In the genomic region with DNA sequence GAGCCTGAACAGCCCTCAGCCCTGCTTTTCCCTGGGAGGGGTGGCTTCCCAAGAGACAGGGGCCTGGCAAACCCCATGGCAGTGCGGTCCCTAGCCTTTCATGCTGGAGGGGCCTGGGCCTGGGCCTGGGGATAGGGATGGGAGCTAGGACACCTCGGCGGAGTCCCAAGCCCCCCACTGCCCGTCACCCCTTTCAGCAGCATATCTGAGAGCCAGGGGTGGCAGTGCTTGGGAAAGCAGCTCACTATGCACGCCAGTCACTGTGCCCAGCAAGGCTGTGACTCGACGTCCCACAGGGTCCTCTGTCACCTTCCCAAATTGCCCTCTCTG, we compare ENCODE assay signal across 30 cellular contexts. TPM values are rescaled to one million over a fixed set of nuclear protein-coding genes. Genes with fewer than 3 reads are reported as not detected.
"Had no signal": no experiment of that assay in that cellular context is flagged by ENCODE, and none has a peak within 500 bp of the region (broad histone marks: within the 10 kb centered on the region; RNA-seq: fewer than 3 reads in every experiment).

No MANE protein-coding gene starts in this region.

- H3K27me3 Mint-ChIP-seq: activated naive CD8-positive, alpha-beta T cell had no signal

- H3K27me3 ChIP-seq: body of pancreas, colonic mucosa, heart left ventricle, left lung, neutrophil, right lobe of liver, transverse colon had no signal

- H3K36me3 ChIP-seq: colonic mucosa, heart left ventricle, left lung, lower lobe of right lung, neutrophil, right lobe of liver, transverse colon had no signal

- H3K9me3 ChIP-seq: body of pancreas, colonic mucosa, heart left ventricle, left lung, lower lobe of right lung, mucosa of descending colon, neutrophil, right lobe of liver, transverse colon had no signal

- H3K9me3 Mint-ChIP-seq: nephron had no signal

- DNase-seq: activated CD4-positive, alpha-beta T cell treated with anti-CD3 and anti-CD28 coated beads for 48 hours; activated CD4-positive, alpha-beta T cell treated with anti-CD3 and anti-CD28 coated beads, Interleukin-2, amount 50 U/mL, for 48 hours; activated CD8-positive, alpha-beta memory T cell treated with anti-CD3 and anti-CD28 coated beads for 24 hours; activated effector memory CD4-positive, alpha-beta T cell treated with Interleukin-2 at 50 U/mL for 16 hours; activated naive CD4-positive, alpha-beta T cell treated with Interleukin-2 at 50 U/mL for 16 hours; body of pancreas; cerebellar nuclear complex; colonic mucosa; effector CD8-positive, alpha-beta T cell; lower lobe of right lung; mesendoderm; mucosa of descending colon; right lobe of liver; stimulated activated CD4-positive, alpha-beta T cell treated with anti-CD3 and anti-CD28 coated beads, Interleukin-15, amount 100 ng/mL, for 24 hours; stimulated activated CD4-positive, alpha-beta T cell treated with anti-CD3 and anti-CD28 coated beads, Interleukin-2, amount 100 ng/mL, for 24 hours; stimulated activated naive CD4-positive, alpha-beta T cell; transverse colon had no signal

- H3K36me3 Mint-ChIP-seq: activated naive CD8-positive, alpha-beta T cell had no signal

- ATAC-seq: body of pancreas, left lung, lower lobe of right lung, right lobe of liver had no signal

- H3K4me3 Mint-ChIP-seq: activated naive CD8-positive, alpha-beta T cell; nephron had no signal

- H3K27ac Mint-ChIP-seq: activated naive CD8-positive, alpha-beta T cell; progenitor cell of endocrine pancreas had no signal

- H3K27ac ChIP-seq: body of pancreas, colonic mucosa, left lung, lower lobe of right lung, neutrophil, right lobe of liver, transverse colon, VCaP had no signal

- H3K4me3 ChIP-seq: body of pancreas, colonic mucosa, heart left ventricle, left lung, lower lobe of right lung, mucosa of descending colon, right lobe of liver, smooth muscle cell, transverse colon had no signal

RNA-seq across cellular contexts. Expression of gene SLC47A2, which starts 0.6 kb away (rescaled TPM):
- total RNA-seq: dermis microvascular lymphatic vessel endothelial cell; epithelial cell of proximal tubule; fibroblast of lung; fibroblast of villous mesenchyme; left lung; lower lobe of right lung; progenitor cell of endocrine pancreas; right lobe of liver; smooth muscle cell; T-helper 1 cell treated with Interleukin-12 subunit alpha and Interleukin-12 subunit beta and Interleukin-4 antibody, amounts not matched to agents 30 ng/mL and 1 ng/mL, for 36 hours had no signal

RNA-seq across cellular contexts. Expression of gene ALDH3A1, which starts 31.1 kb away (rescaled TPM):
- total RNA-seq: fibroblast of villous mesenchyme; T-helper 1 cell treated with Interleukin-12 subunit alpha and Interleukin-12 subunit beta and Interleukin-4 antibody, amounts not matched to agents 30 ng/mL and 1 ng/mL, for 36 hours had no signal
